In genomic region chr6:41786451-41787218, GRCh38 we compare ENCODE assay signal across 1 cellular context.
TF ChIP-seq lines count a peak whose summit lies in the region.

No MANE protein-coding gene starts in this region.

TF ChIP-seq in HEK293, 187 proteins besides CTCF, POLR2A, EP300 and RAD21 (continued from another document and continues in another):
- TF ChIP-seq PRDM10 (tag by site-specific recombination; IDR thresholded peaks at IDR 0.05), result peak; percentile 81
- peak; percentile 86 for TF ChIP-seq ZSCAN30 (tag by site-specific recombination; IDR thresholded peaks at IDR 0.05)
- TF ChIP-seq ZNF221 (tag by site-specific recombination; IDR thresholded peaks at IDR 0.05; ENCODE audit: borderline replicate concordance), result no peak
- no peak for TF ChIP-seq ZNF239 (tag by site-specific recombination; IDR thresholded peaks at IDR 0.05)
- TF ChIP-seq PATZ1 (tag by site-specific recombination; IDR thresholded peaks at IDR 0.05), result peak; percentile 36; the same call in 1 of the 2 replicates
- TF ChIP-seq BCL11A (tag by site-specific recombination; IDR thresholded peaks at IDR 0.05; ENCODE audit: low read depth), result peak; percentile 23; the same call in 1 of the 2 replicates
- TF ChIP-seq IKZF3 (tag by site-specific recombination; IDR thresholded peaks at IDR 0.05), result no peak
- TF ChIP-seq ZNF248 (tag by site-specific recombination; IDR thresholded peaks at IDR 0.05), result no peak
- no peak for TF ChIP-seq ZNF747 (tag by site-specific recombination; IDR thresholded peaks at IDR 0.05)
- no peak for TF ChIP-seq MEIS1 (CRISPR knock-in tag; IDR thresholded peaks at IDR 0.05; ENCODE audit: borderline replicate concordance)
- no peak for TF ChIP-seq ZFP41 (tag by site-specific recombination; IDR thresholded peaks at IDR 0.05; ENCODE audit: borderline replicate concordance)
- TF ChIP-seq ZNF585B (tag by site-specific recombination; IDR thresholded peaks at IDR 0.05), result no peak
- TF ChIP-seq ZNF561 (tag by site-specific recombination; IDR thresholded peaks at IDR 0.05; ENCODE audit: borderline replicate concordance), result peak; percentile 84
- TF ChIP-seq ZFHX2 (tag by site-specific recombination; conservative IDR thresholded peaks at IDR 0.05), result no peak; the same call in 1 of the 2 replicates
- TF ChIP-seq KLF9 (tag by site-specific recombination; IDR thresholded peaks at IDR 0.05; ENCODE audit: low read depth), result peak; percentile 89
- peak; percentile 92; the same call in 1 of the 2 replicates for TF ChIP-seq ZNF600 (tag by site-specific recombination; IDR thresholded peaks at IDR 0.05)
- TF ChIP-seq ZEB2 (tag by site-specific recombination; IDR thresholded peaks at IDR 0.05), result no peak
- peak; percentile 34 for TF ChIP-seq SP2 (tag by site-specific recombination; IDR thresholded peaks at IDR 0.05)
- no peak for TF ChIP-seq ZNF549 (tag by site-specific recombination; IDR thresholded peaks at IDR 0.05)
- no peak for TF ChIP-seq ZNF404 (tag by site-specific recombination; IDR thresholded peaks at IDR 0.05)
- peak; percentile 82 for TF ChIP-seq REST (tag by site-specific recombination; IDR thresholded peaks at IDR 0.05)
- no peak for TF ChIP-seq PRDM6 (tag by site-specific recombination; IDR thresholded peaks at IDR 0.05)
- TF ChIP-seq KLF8 (tag by site-specific recombination; IDR thresholded peaks at IDR 0.05), result peak; percentile 43; the same call in 1 of the 2 replicates
- TF ChIP-seq ZNF660 (tag by site-specific recombination; IDR thresholded peaks at IDR 0.05), result peak; percentile 84
- 0 out of 2 replicates have a peak, but pooled peaks have one; percentile 11 for TF ChIP-seq MYNN (tag by site-specific recombination; IDR thresholded peaks at IDR 0.05; ENCODE audit: borderline replicate concordance)
- no peak for TF ChIP-seq ZNF138 (tag by site-specific recombination; IDR thresholded peaks at IDR 0.05; ENCODE audit: borderline replicate concordance)
- TF ChIP-seq KLF7 (tag by site-specific recombination; IDR thresholded peaks at IDR 0.05; ENCODE audit: borderline replicate concordance), result peak; percentile 18; the same call in 1 of the 2 replicates
- 0 out of 2 replicates have a peak, but pooled peaks have one; percentile 24 for TF ChIP-seq ZNF433 (tag by site-specific recombination; IDR thresholded peaks at IDR 0.05; ENCODE audit: low read depth)
- TF ChIP-seq YY1 (tag by site-specific recombination; IDR thresholded peaks at IDR 0.05), result no peak
- TF ChIP-seq GLIS2 (tag by site-specific recombination; IDR thresholded peaks at IDR 0.05), result peak; percentile 87
- no peak for TF ChIP-seq ZBTB20 (tag by site-specific recombination; IDR thresholded peaks at IDR 0.05)
- TF ChIP-seq ZNF341 (tag by site-specific recombination; IDR thresholded peaks at IDR 0.05; ENCODE audit: low read depth), result peak; percentile 65
- 0 out of 2 replicates have a peak, but pooled peaks have one; percentile 16 for TF ChIP-seq ZNF391 (tag by site-specific recombination; IDR thresholded peaks at IDR 0.05; ENCODE audit: borderline replicate concordance, low read depth)
- TF ChIP-seq ZSCAN16 (tag by site-specific recombination; IDR thresholded peaks at IDR 0.05), result 0 out of 2 replicates have a peak, but pooled peaks have one; percentile 14
- 0 out of 2 replicates have a peak, but pooled peaks have one; percentile 17 for TF ChIP-seq ZNF677 (tag by site-specific recombination; IDR thresholded peaks at IDR 0.05)
- TF ChIP-seq ZNF792 (tag by site-specific recombination; IDR thresholded peaks at IDR 0.05), result no peak
- no peak for TF ChIP-seq ZNF558 (tag by site-specific recombination; IDR thresholded peaks at IDR 0.05)
- TF ChIP-seq INSM2 (tag by site-specific recombination; IDR thresholded peaks at IDR 0.05), result no peak
- TF ChIP-seq KLF16 (tag by site-specific recombination; IDR thresholded peaks at IDR 0.05), result no peak
- TF ChIP-seq HOXC10 (CRISPR knock-in tag; IDR thresholded peaks at IDR 0.05), result 0 out of 2 replicates have a peak, but pooled peaks have one; percentile 90
- TF ChIP-seq ZNF184 (tag by site-specific recombination; IDR thresholded peaks at IDR 0.05), result peak; percentile 53; the same call in 1 of the 2 replicates
- no peak for TF ChIP-seq ZNF202 (tag by site-specific recombination; IDR thresholded peaks at IDR 0.05; ENCODE audit: borderline replicate concordance)
- TF ChIP-seq ZNF398 (tag by site-specific recombination; IDR thresholded peaks at IDR 0.05), result peak; percentile 72
- no peak for TF ChIP-seq SCRT1 (tag by site-specific recombination; IDR thresholded peaks at IDR 0.05; ENCODE audit: borderline replicate concordance)
- no peak for TF ChIP-seq ZNF596 (tag by site-specific recombination; IDR thresholded peaks at IDR 0.05)
- TF ChIP-seq ZNF692 (tag by site-specific recombination; IDR thresholded peaks at IDR 0.05), result no peak
- TF ChIP-seq ZBTB8A (tag by site-specific recombination; IDR thresholded peaks at IDR 0.05), result no peak
- TF ChIP-seq PBX3 (CRISPR knock-in tag; IDR thresholded peaks at IDR 0.05), result 0 out of 2 replicates have a peak, but pooled peaks have one; percentile 73
- TF ChIP-seq ZNF302 (tag by site-specific recombination; IDR thresholded peaks at IDR 0.05; ENCODE audit: low read depth), result no peak
- no peak for TF ChIP-seq ZNF776 (tag by site-specific recombination; IDR thresholded peaks at IDR 0.05; ENCODE audit: borderline replicate concordance)
- no peak for TF ChIP-seq ZNF2 (tag by site-specific recombination; IDR thresholded peaks at IDR 0.05)
